In genomic region chr13:30572859-30573275, GRCh38 we compare ENCODE assay signal across 1 cellular context.
TF ChIP-seq lines count a peak whose summit lies in the region.

No MANE protein-coding gene starts in this region.

TF ChIP-seq in H1, 55 proteins besides CTCF, POLR2A, EP300 and RAD21:
- TF ChIP-seq CHD7 (IDR thresholded peaks at IDR 0.05; ENCODE audit: insufficient replicate concordance, low read length) (peak; percentile 21), KDM4A (IDR thresholded peaks at IDR 0.05; ENCODE audit: low read depth, low read length, severe bottlenecking) (no peak)
